2 cellular contexts compared by ENCODE assay signal in the genomic region with DNA sequence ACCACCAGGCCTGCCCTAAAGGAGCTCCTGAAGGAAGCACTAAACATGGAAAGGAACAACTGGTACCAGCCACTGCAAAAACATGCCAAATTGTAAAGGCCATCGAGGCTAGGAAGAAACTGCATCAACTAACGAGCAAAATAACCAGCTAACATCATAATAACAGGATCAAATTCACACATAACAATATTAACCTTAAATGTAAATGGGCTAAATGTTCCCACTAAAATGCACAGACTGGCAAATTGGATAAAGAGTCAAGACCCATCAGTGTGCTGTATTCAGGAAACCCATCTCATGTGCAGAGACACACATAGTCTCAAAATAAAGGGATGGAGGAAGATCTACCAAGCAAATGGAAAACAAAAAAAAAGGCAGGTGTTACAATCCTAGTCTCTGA. TPM values are rescaled to one million over a fixed set of nuclear protein-coding genes. Genes with fewer than 3 reads are reported as not detected.
A peak's percentile ranks its signal among the peaks of the same experiment; 100 is the strongest.
DNase-seq lines count a peak whose midpoint lies in the region; ATAC-seq, FAIRE-seq and TF ChIP-seq lines count a peak whose summit lies in the region.
"Not testable (repeated sequence)": the region's sequence is repeated elsewhere in the genome, so short reads cannot be mapped to it uniquely, and the experiment has no call there.

No MANE protein-coding gene starts in this region.

- not testable (repeated sequence) for H3K79me2 ChIP-seq in K562 (ENCODE audit: control insufficient read depth, insufficient read depth, low read length)

- not testable (repeated sequence) for H3K27me3 ChIP-seq in K562 (ENCODE audit: control insufficient read depth in 2 of 2, insufficient read depth in 2 of 2, low read length in 2 of 2)

- TF ChIP-seq CTCF in K562 (IDR thresholded peaks at IDR 0.05 in 2 of 3, conservative IDR thresholded peaks at IDR 0.05 in 1 of 3; ENCODE audit: insufficient read depth in 2 of 3, low read depth in 1 of 3, low read length in 3 of 3) = not testable (repeated sequence)

- not testable (repeated sequence) for H3K36me3 Mint-ChIP-seq in stimulated activated naive B cell treated with anti-CD40 and anti-IgM and Interleukin-4, amounts not matched to agents 10 μg/mL and 1 μg/mL and 100 μg/mL, for 72 hours

- H3K9ac ChIP-seq in K562 (ENCODE audit: insufficient read depth in 1 of 2, low read depth in 2 of 2, low read length in 2 of 2) = not testable (repeated sequence)

- not testable (repeated sequence) for H3K4me1 ChIP-seq in K562 (replicated peaks in 1 of 2; ENCODE audit: control insufficient read depth in 2 of 2, insufficient read depth in 2 of 2, low read length in 2 of 2)

- CTCF ChIA-PET in K562 (lab: Yijun Ruan, JAX; ENCODE audit: low intra/inter-chr PET ratio) = not testable (repeated sequence)

- in situ Hi-C loops in K562 (cut with MboI) = not testable (repeated sequence)

- H3K4me1 Mint-ChIP-seq in stimulated activated naive B cell treated with anti-CD40 and anti-IgM and Interleukin-4, amounts not matched to agents 10 μg/mL and 1 μg/mL and 100 μg/mL, for 72 hours = peaks cover 11 to 23% of the 10 kb centered on the region in 2 donors

- H3K36me3 ChIP-seq in K562 (ENCODE audit: control insufficient read depth, insufficient read depth, low read length) = not testable (repeated sequence)

- POLR2A ChIA-PET in K562 (lab: Yijun Ruan, JAX) = not testable (repeated sequence)

- not testable (repeated sequence) for H3K4me3 Mint-ChIP-seq in stimulated activated naive B cell treated with anti-CD40 and anti-IgM and Interleukin-4, amounts not matched to agents 10 μg/mL and 1 μg/mL and 100 μg/mL, for 72 hours

- TF ChIP-seq RAD21 in K562 (CRISPR knock-in tag; conservative IDR thresholded peaks at IDR 0.05 in 1 of 2, IDR thresholded peaks at IDR 0.05 in 1 of 2) = not testable (repeated sequence)

- 11% methylated on average over 2 of the region's 2 CpGs for WGBS in K562 (ENCODE audit: insufficient coverage, low coverage, missing lambda C conversion rate)

- not testable (repeated sequence) for H3K4me2 ChIP-seq in K562 (ENCODE audit: insufficient read depth, low read length)

- not testable (repeated sequence) for H3K27me3 Mint-ChIP-seq in stimulated activated naive B cell treated with anti-CD40 and anti-IgM and Interleukin-4, amounts not matched to agents 10 μg/mL and 1 μg/mL and 100 μg/mL, for 72 hours

- not testable (repeated sequence) for DNase-seq in K562 (ENCODE audit: extremely low read depth in 1 of 4, low spot score in 3 of 4); stimulated activated naive B cell treated with anti-CD40 and anti-IgM and Interleukin-4, amounts not matched to agents 10 μg/mL and 1 μg/mL and 100 μg/mL, for 72 hours

- not testable (repeated sequence) for H3K9me1 ChIP-seq in K562 (ENCODE audit: control insufficient read depth, insufficient read depth, low read length)

- H2AFZ ChIP-seq in K562 (ENCODE audit: low read depth, low read length) = not testable (repeated sequence)

- ATAC-seq in K562; stimulated activated naive B cell treated with anti-CD40 and anti-IgM and Interleukin-4, amounts not matched to agents 10 μg/mL and 1 μg/mL and 100 μg/mL, for 72 hours (replicated peaks): not testable (repeated sequence)

- not testable (repeated sequence) for FAIRE-seq in K562 (lab: Jason Lieb, UNC)

- not testable (repeated sequence) for H3K9me3 Mint-ChIP-seq in stimulated activated naive B cell treated with anti-CD40 and anti-IgM and Interleukin-4, amounts not matched to agents 10 μg/mL and 1 μg/mL and 100 μg/mL, for 72 hours

- not testable (repeated sequence) for TF ChIP-seq EP300 in K562 (IDR thresholded peaks at IDR 0.05; ENCODE audit: low read length)

- H3K4me3 ChIP-seq in K562 = not testable (repeated sequence)

- H3K9me3 ChIP-seq in K562 (replicated peaks; ENCODE audit: control insufficient read depth, insufficient read depth, low read depth, low read length) = not testable (repeated sequence)

- H3K27ac Mint-ChIP-seq in stimulated activated naive B cell treated with anti-CD40 and anti-IgM and Interleukin-4, amounts not matched to agents 10 μg/mL and 1 μg/mL and 100 μg/mL, for 72 hours = peak overlapping the region; percentile 17

- BruUV-seq in K562 (replicated peaks; lab: Mats Ljungman, UMichigan) = not testable (repeated sequence)

- H4K20me1 ChIP-seq in K562 (replicated peaks; ENCODE audit: control insufficient read depth, insufficient read depth, low read length) = not testable (repeated sequence)

- TF ChIP-seq POLR2A in K562 (conservative IDR thresholded peaks at IDR 0.05) = not testable (repeated sequence)

- H3K27ac ChIP-seq in K562 (ENCODE audit: extremely low read depth, low read depth, low read length) = not testable (repeated sequence)

- intact Hi-C loops in K562 (cut with micrococcal nuclease) = not testable (repeated sequence)

TF ChIP-seq in K562, 482 proteins besides CTCF, POLR2A, EP300 and RAD21:
- TF ChIP-seq ZNF507 (tag; conservative IDR thresholded peaks at IDR 0.05) = peak; percentile 92

RNA-seq across cellular contexts. Expression of a gene that starts 30.5 kb away (rescaled TPM):
- total RNA-seq in K562 (2011; cell fraction: chromatin; rRNA removed; ENCODE audit: low replicate concordance) = 31.6 and 61.2 TPM in 2 replicates
- total RNA-seq in K562 (2011; cell fraction: nucleolus; rRNA removed) = 22.7 and 26.6 TPM in 2 replicates
- total RNA-seq in K562 (2011; cell fraction: nucleoplasm; rRNA removed) = 30.2 and 39.5 TPM in 2 replicates
- total RNA-seq in K562 (2014; rRNA removed) = 61.5 and 75.1 TPM in 2 replicates
- 73.5 and 95.8 TPM in 2 replicates for total RNA-seq in K562 (2014; rRNA removed; fragmentation: Illumina TruSeq; extraction: Trizol)
- 110 and 117 TPM in 2 replicates for total RNA-seq in K562 (2015; rRNA removed; fragmentation: Illumina TruSeq; extraction: Trizol)
- 56.4 and 71.9 TPM in 2 replicates for total RNA-seq in K562 (2021)
- polyA plus RNA-seq in K562 (2011; rRNA removed) = 29.8 and 35.6 TPM in 2 replicates
- polyA plus RNA-seq in K562 (2011; cell fraction: cytosol; rRNA removed) = 14.8 and 25.0 TPM in 2 replicates
- polyA plus RNA-seq in K562 (2011; cell fraction: nucleus; rRNA removed) = 17.2 and 23.1 TPM in 2 replicates
- 39.4 and 42.5 TPM in 2 replicates for polyA plus RNA-seq in K562 (2012)
- 65.2 and 69.1 TPM in 2 replicates for polyA plus RNA-seq in K562 (2014; fragmentation: Illumina TruSeq; extraction: Trizol)
- polyA plus RNA-seq in K562 (2014; fragmentation: Nextera tagmentation; extraction: Ambion mirVana) = 10 to 100 TPM; 64.8 to 87.2 TPM
- polyA plus RNA-seq in K562 (2014; rRNA removed) = 47.1 and 49.5 TPM in 2 replicates
- polyA minus RNA-seq in K562 (2011; rRNA and poly(A)+ RNA removed) = 62.2 and 65.1 TPM in 2 replicates
- polyA minus RNA-seq in K562 (2011; cell fraction: cytosol; rRNA and poly(A)+ RNA removed) = 37.1 and 39.1 TPM in 2 replicates
- polyA minus RNA-seq in K562 (2011; cell fraction: nucleus; rRNA and poly(A)+ RNA removed) = 21.7 and 45.1 TPM in 2 replicates
